ENCODE assay signal across 1 cellular context in genomic region chr13:74187564-74187963, GRCh38.
TF ChIP-seq lines count a peak whose summit lies in the region.

No MANE protein-coding gene starts in this region.

TF ChIP-seq in HepG2, 621 proteins besides CTCF, POLR2A, EP300 and RAD21:
- TF ChIP-seq SAP130 (CRISPR knock-in tag; IDR thresholded peaks at IDR 0.05; ENCODE audit: low read depth), result 0 out of 2 replicates have a peak, but pooled peaks have one; percentile 33
- TF ChIP-seq TEAD3 (CRISPR knock-in tag; optimal IDR thresholded peaks at IDR 0.05; ENCODE audit: borderline replicate concordance), result peak; percentile 23
- TF ChIP-seq FOSL2 (CRISPR knock-in tag; IDR thresholded peaks at IDR 0.05), result peak; percentile 87
- TF ChIP-seq CSRNP1 (CRISPR knock-in tag; IDR thresholded peaks at IDR 0.05), result no peak
- no peak for TF ChIP-seq ZNF292 (CRISPR knock-in tag; IDR thresholded peaks at IDR 0.05; ENCODE audit: borderline replicate concordance, low read depth)
- TF ChIP-seq, protein P1, sequence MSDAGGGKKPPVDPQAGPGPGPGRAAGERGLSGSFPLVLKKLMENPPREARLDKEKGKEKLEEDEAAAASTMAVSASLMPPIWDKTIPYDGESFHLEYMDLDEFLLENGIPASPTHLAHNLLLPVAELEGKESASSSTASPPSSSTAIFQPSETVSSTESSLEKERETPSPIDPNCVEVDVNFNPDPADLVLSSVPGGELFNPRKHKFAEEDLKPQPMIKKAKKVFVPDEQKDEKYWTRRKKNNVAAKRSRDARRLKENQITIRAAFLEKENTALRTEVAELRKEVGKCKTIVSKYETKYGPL (CRISPR knock-in tag; IDR thresholded peaks at IDR 0.05), result peak; percentile 79; the same call in 1 of the 2 replicates
- peak; percentile 46; the same call in 1 of the 2 replicates for TF ChIP-seq PBX2 (CRISPR knock-in tag; IDR thresholded peaks at IDR 0.05)
- no peak for TF ChIP-seq MAFG (CRISPR knock-in tag; IDR thresholded peaks at IDR 0.05)
- TF ChIP-seq SKI (IDR thresholded peaks at IDR 0.05; ENCODE audit: partially characterized antibody), result no peak
- no peak for TF ChIP-seq ZNF792 (CRISPR knock-in tag; IDR thresholded peaks at IDR 0.05)
- TF ChIP-seq NFE2L2 (IDR thresholded peaks at IDR 0.05; ENCODE audit: low read length), result peak; percentile 95
- TF ChIP-seq MAFF (IDR thresholded peaks at IDR 0.05; ENCODE audit: low read depth, low read length), result peak; percentile 57
- TF ChIP-seq NFE2 (CRISPR knock-in tag; IDR thresholded peaks at IDR 0.05), result peak; percentile 96
- peak; percentile 67 to 72 for TF ChIP-seq MAFK (conservative IDR thresholded peaks at IDR 0.05 in 1 of 2, IDR thresholded peaks at IDR 0.05 in 1 of 2; ENCODE audit: low read length in 2 of 2)
